19 cellular contexts compared by ENCODE assay signal in genomic region chr17:18976201-18976600, GRCh38. TPM values are rescaled to one million over a fixed set of nuclear protein-coding genes. Genes with fewer than 3 reads are reported as not detected.
A peak's percentile ranks its signal among the peaks of the same experiment; 100 is the strongest.
DNase-seq lines count a peak whose midpoint lies in the region; ATAC-seq and TF ChIP-seq lines count a peak whose summit lies in the region.
"Had no signal": no experiment of that assay in that cellular context is flagged by ENCODE, and none has a peak within 500 bp of the region (broad histone marks: within the 10 kb centered on the region; RNA-seq: fewer than 3 reads in every experiment).

No MANE protein-coding gene starts in this region.

- TF ChIP-seq EP300 in transverse colon (IDR thresholded peaks at IDR 0.05; ENCODE audit: low read depth) = no peak

- TF ChIP-seq CTCF in transverse colon (IDR thresholded peaks at IDR 0.05) = no peak

- H3K36me3 Mint-ChIP-seq in activated T-cell treated with anti-CD3 and anti-CD28 coated beads, Interleukin-2, amount 50 U/mL, for 4 hours (ENCODE audit: insufficient read depth) = peaks cover 10% of the 10 kb centered on the region

- in situ Hi-C loops in transverse colon (cut with MboI; ENCODE audit: low pct_ligation_motif_present in 1 of 4, low pct_unique_long_range_greater_than_20kb in 1 of 4, low sequenced_read_pairs in 3 of 4) = no loop called here

- no peak for TF ChIP-seq POLR2A in transverse colon (IDR thresholded peaks at IDR 0.05)

- H3K4me1 Mint-ChIP-seq in activated T-cell treated with anti-CD3 and anti-CD28 coated beads, Interleukin-2, amount 50 U/mL, for 4 hours (ENCODE audit: low read depth) = peaks cover 5% of the 10 kb centered on the region
- H3K4me1 Mint-ChIP-seq: CD8-positive, alpha-beta memory T cell had no signal

- intact Hi-C loops in transverse colon (cut with DNase I; ENCODE audit: low total_unique reads) = no loop called here

- H3K27me3 Mint-ChIP-seq in activated T-cell treated with anti-CD3 and anti-CD28 coated beads, Interleukin-2, amount 50 U/mL, for 4 hours (ENCODE audit: low read depth) = no peaks in the 10 kb centered on the region
- H3K27me3 Mint-ChIP-seq: CD4-positive, CD25-positive, alpha-beta regulatory T cell; CD8-positive, alpha-beta memory T cell had no signal

- DNase-seq in NCI-H1694 (lab: John Stamatoyannopoulos, UW) (peak; percentile 75), NCI-H1694 treated with DMSO at 0.1 percent for 48 hours (lab: John Stamatoyannopoulos, UW) (peak; percentile 53), left lobe of liver (ENCODE audit: low spot score) (no peak), transverse colon (no peak), cerebellum (ENCODE audit: low spot score) (no peak)
- DNase-seq in activated T-cell treated with anti-CD3 and anti-CD28 coated beads, Interleukin-2, amount 50 U/mL, for 4 hours = no peak
- DNase-seq: ACHN; BE2C; C1 segment of cervical spinal cord; CD4-positive, CD25-positive, alpha-beta regulatory T cell; CD8-positive, alpha-beta memory T cell; COR-L47; DMS153; DMS79; GDM1; GM23248 had no signal

- peaks cover 5 to 37% (median 31%) of the 10 kb centered on the region in 4 donors for H3K4me1 ChIP-seq in transverse colon
- H3K4me1 ChIP-seq: BE2C, HAP-1 had no signal

- WGBS in transverse colon (ENCODE audit: low coverage in 1 of 2), 2 donors = 79% methylated on average over 4 of the region's 4 CpGs; no CpG with 5 or more reads in 1 of the 2 donors

- ATAC-seq in left lobe of liver = peak; percentile 78
- ATAC-seq in activated T-cell treated with anti-CD3 and anti-CD28 coated beads, Interleukin-2, amount 50 U/mL, for 4 hours = no peak
- ATAC-seq: HepG2 had no signal

- H3K4me3 ChIP-seq in transverse colon = no peak overlapping the region
- H3K4me3 ChIP-seq: GM23248, HAP-1 had no signal

- H3K27me3 ChIP-seq in transverse colon = no peaks in the 10 kb centered on the region
- H3K27me3 ChIP-seq: BE2C had no signal

- no peaks in the 10 kb centered on the region for H3K9me3 ChIP-seq in transverse colon
- H3K9me3 ChIP-seq: BE2C, HAP-1 had no signal

- no peak overlapping the region for H3K4me3 Mint-ChIP-seq in activated T-cell treated with anti-CD3 and anti-CD28 coated beads, Interleukin-2, amount 50 U/mL, for 4 hours
- H3K4me3 Mint-ChIP-seq: CD4-positive, CD25-positive, alpha-beta regulatory T cell; CD8-positive, alpha-beta memory T cell had no signal

- peak overlapping the region; percentile 46 to 72 (median 58) for H3K27ac ChIP-seq in transverse colon
- H3K27ac ChIP-seq: GM23248 had no signal

- no peaks in the 10 kb centered on the region for H3K9me3 Mint-ChIP-seq in activated T-cell treated with anti-CD3 and anti-CD28 coated beads, Interleukin-2, amount 50 U/mL, for 4 hours
- H3K9me3 Mint-ChIP-seq: CD8-positive, alpha-beta memory T cell had no signal

- H3K36me3 ChIP-seq in transverse colon = no peaks in the 10 kb centered on the region
- H3K36me3 ChIP-seq: BE2C, HAP-1 had no signal

RNA-seq across cellular contexts. Expression of gene SLC5A10, which starts 24.2 kb away (rescaled TPM):
- total RNA-seq in left lobe of liver = not detected
- total RNA-seq in transverse colon = not detected
- not detected for total RNA-seq in activated T-cell treated with anti-CD3 and anti-CD28 coated beads, Interleukin-2, amount 50 U/mL, for 4 hours
- 0.09 TPM for total RNA-seq in cerebellum
- total RNA-seq: CD4-positive, CD25-positive, alpha-beta regulatory T cell; CD8-positive, alpha-beta memory T cell; GM23248; H4; HepG2 had no signal

RNA-seq across cellular contexts. Expression of gene FAM83G, which starts 28.4 kb away (rescaled TPM):
- 11.7 TPM for total RNA-seq in left lobe of liver
- total RNA-seq in transverse colon = 10 to 100 TPM; 33.6 to 75.6 (median 39.4) TPM
- 10 to 100 TPM; 27.0 to 31.9 (median 31.9) TPM for total RNA-seq in activated T-cell treated with anti-CD3 and anti-CD28 coated beads, Interleukin-2, amount 50 U/mL, for 4 hours
- total RNA-seq in cerebellum = 2.5 TPM

Comparison
In these comparisons a context has a peak if more than half of its experiments do, and no peak if none do; other contexts are left out.
1. DNase-seq: peak in NCI-H1694 (single experiment) and NCI-H1694 treated with DMSO at 0.1 percent for 48 hours (single experiment); none in left lobe of liver (single experiment), transverse colon (single experiment), activated T-cell treated with anti-CD3 and anti-CD28 coated beads, Interleukin-2, amount 50 U/mL, for 4 hours (single experiment) and cerebellum (single experiment).